8 cellular contexts compared by ENCODE assay signal in genomic region chr3:113746955-113747718, GRCh38. TPM values are rescaled to one million over a fixed set of nuclear protein-coding genes. Genes with fewer than 3 reads are reported as not detected.
DNase-seq lines count a peak whose midpoint lies in the region; ATAC-seq and TF ChIP-seq lines count a peak whose summit lies in the region.

ATP6V1A (plus strand) TSS chr3:113747035; CDS start chr3:113778754, 31,719 bp downstream.

- ATAC-seq in HG02885 (IDR thresholded peaks at IDR 0.05; ENCODE audit: poor library complexity, unreplicated experiment) = peak; percentile 45

- TF ChIP-seq POLR2A in esophagus muscularis mucosa (IDR thresholded peaks at IDR 0.05; ENCODE audit: low read depth) (no peak), stomach (IDR thresholded peaks at IDR 0.05) (no peak)

- no peaks in the 10 kb centered on the region for H3K9me3 ChIP-seq in esophagus muscularis mucosa
- H3K9me3 ChIP-seq in stomach = no peaks in the 10 kb centered on the region

- H3K27ac Mint-ChIP-seq in activated T-cell treated with anti-CD3 and anti-CD28 coated beads, Interleukin-2, amount 50 U/mL, for 24 hours = peak within 1 kb of the TSS; percentile 100
- H3K27ac Mint-ChIP-seq in nephron progenitor cell = peak within 1 kb of the TSS; percentile 100

- peak within 1 kb of the TSS; percentile 67 to 96 (median 88) for H3K4me3 ChIP-seq in esophagus muscularis mucosa
- H3K4me3 ChIP-seq in stomach = peak within 1 kb of the TSS; percentile 84 to 96 (median 93)

- no peaks in the 10 kb centered on the region for H3K9me3 Mint-ChIP-seq in activated T-cell treated with anti-CD3 and anti-CD28 coated beads, Interleukin-2, amount 50 U/mL, for 24 hours
- H3K9me3 Mint-ChIP-seq in nephron progenitor cell = no peaks in the 10 kb centered on the region

- H3K27me3 ChIP-seq in esophagus muscularis mucosa (no peaks in the 10 kb centered on the region), stomach (no peaks in the 10 kb centered on the region)

- TF ChIP-seq EP300 in esophagus muscularis mucosa (IDR thresholded peaks at IDR 0.05) (peak; percentile 9), stomach (IDR thresholded peaks at IDR 0.05) (no peak)

- intact Hi-C loops in esophagus muscularis mucosa (cut with DNase I) (loop anchor here (2.0 to 5.0 kb wide), 3 partner anchors 50 to 255 kb away; partner anchors contain the start of gene USF3), stomach (cut with DNase I; ENCODE audit: low total_unique reads) (no loop called here)

- TF ChIP-seq CTCF in esophagus muscularis mucosa (IDR thresholded peaks at IDR 0.05) (no peak), nephron progenitor cell (IDR thresholded peaks at IDR 0.05) (no peak), stomach (IDR thresholded peaks at IDR 0.05) (no peak)

- DNase-seq in SKM-1 (lab: John Stamatoyannopoulos, UW; ENCODE audit: unreplicated experiment) (peak; percentile 93), SKM-1 treated with dmso at 0.1 percent for 144 hours (lab: John Stamatoyannopoulos, UW; ENCODE audit: unreplicated experiment) (no peak), NOMO-1 treated with DMSO at 0.1 percent for 48 hours (lab: John Stamatoyannopoulos, UW; ENCODE audit: unreplicated experiment) (peak; percentile 92), esophagus muscularis mucosa (ENCODE audit: extremely low spot score) (peak; percentile 97), nephron progenitor cell (peak; percentile 58), stomach (peak; percentile 74)
- peak; percentile 82 for DNase-seq in activated T-cell treated with anti-CD3 and anti-CD28 coated beads, Interleukin-2, amount 50 U/mL, for 24 hours

- H3K4me1 ChIP-seq in esophagus muscularis mucosa = peaks cover 30 to 58% (median 48%) of the 10 kb centered on the region in 4 donors
- peaks cover 31 to 66% (median 48%) of the 10 kb centered on the region in 4 donors for H3K4me1 ChIP-seq in stomach

- H3K36me3 ChIP-seq in esophagus muscularis mucosa (no peaks in the 10 kb centered on the region), stomach (no peaks in the 10 kb centered on the region)

- H3K4me1 Mint-ChIP-seq in activated T-cell treated with anti-CD3 and anti-CD28 coated beads, Interleukin-2, amount 50 U/mL, for 24 hours (ENCODE audit: low read depth) = peaks cover 62% of the 10 kb centered on the region
- peaks cover 51% of the 10 kb centered on the region for H3K4me1 Mint-ChIP-seq in nephron progenitor cell

- H3K4me3 Mint-ChIP-seq in activated T-cell treated with anti-CD3 and anti-CD28 coated beads, Interleukin-2, amount 50 U/mL, for 24 hours = peak within 1 kb of the TSS; percentile 99
- peak within 1 kb of the TSS; percentile 98 for H3K4me3 Mint-ChIP-seq in nephron progenitor cell

- H3K27ac ChIP-seq in esophagus muscularis mucosa (replicated peaks in 1 of 4) (peak within 1 kb of the TSS; percentile 93 to 97 (median 96)), stomach (peak within 1 kb of the TSS; percentile 96 to 99 (median 99))

- peaks cover 50% of the 10 kb centered on the region for H3K36me3 Mint-ChIP-seq in activated T-cell treated with anti-CD3 and anti-CD28 coated beads, Interleukin-2, amount 50 U/mL, for 24 hours (ENCODE audit: low read depth)
- peaks cover 5% of the 10 kb centered on the region for H3K36me3 Mint-ChIP-seq in nephron progenitor cell (ENCODE audit: low read depth)

- 0% methylated on average over 22 of the region's 31 CpGs for WGBS in esophagus muscularis mucosa
- 0 to 1% (median 1%) methylated on average over 28 to 31 of the region's 31 CpGs for WGBS in stomach, 5 donors

- H3K27me3 Mint-ChIP-seq in activated T-cell treated with anti-CD3 and anti-CD28 coated beads, Interleukin-2, amount 50 U/mL, for 24 hours = no peaks in the 10 kb centered on the region
- peaks cover 8% of the 10 kb centered on the region for H3K27me3 Mint-ChIP-seq in nephron progenitor cell (ENCODE audit: low read depth, poor library complexity)

RNA-seq across cellular contexts. Expression of gene ATP6V1A, which starts in this region (rescaled TPM):
- total RNA-seq in esophagus muscularis mucosa (10 to 100 TPM; 21.0 to 23.5 (median 22.8) TPM), stomach (10 to 100 TPM in 4 of 5 donors, 1 to 10 TPM in 1; 4.3 to 75.6 (median 34.2) TPM)
- 10 to 100 TPM; 11.6 to 13.3 (median 12.7) TPM for polyA plus RNA-seq in stomach
